ENCODE assay signal across 8 cellular contexts in the genomic region with DNA sequence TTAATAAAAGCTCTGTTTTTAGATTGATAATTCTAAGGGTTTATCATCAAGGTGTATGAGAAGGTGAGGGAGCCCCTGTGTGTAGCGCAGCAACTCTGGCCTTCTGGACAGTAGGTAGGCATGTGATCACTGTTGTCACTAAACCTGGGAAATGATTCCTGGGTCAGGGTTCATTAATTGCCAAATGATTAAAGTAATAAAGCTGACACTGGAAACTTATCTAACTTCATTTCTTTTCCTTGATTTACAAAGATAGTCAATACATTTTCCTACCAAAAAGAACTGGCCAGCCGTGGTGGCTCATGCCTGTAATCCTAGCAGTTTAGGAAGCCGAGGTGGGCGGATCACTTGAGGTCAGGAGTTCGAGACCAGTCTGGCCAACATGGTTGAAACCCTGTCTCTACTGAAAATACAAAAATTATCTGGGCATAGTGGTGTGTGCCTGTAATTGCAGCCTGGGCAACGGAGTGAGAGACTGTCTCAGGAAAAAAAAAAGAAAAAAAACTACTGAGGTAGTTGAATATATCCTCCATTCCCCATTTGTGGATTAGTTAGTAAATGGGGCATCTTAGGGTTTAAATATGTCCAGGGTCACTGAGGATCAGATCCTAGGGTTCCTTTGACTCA. TPM values are rescaled to one million over a fixed set of nuclear protein-coding genes. Genes with fewer than 3 reads are reported as not detected.
A peak's percentile ranks its signal among the peaks of the same experiment; 100 is the strongest.
DNase-seq lines count a peak whose midpoint lies in the region; ATAC-seq and TF ChIP-seq lines count a peak whose summit lies in the region.

No MANE protein-coding gene starts in this region.

- intact Hi-C loops in head of caudate nucleus (cut with DNase I): no loop called here

- 0 out of 2 replicates have a peak, but pooled peaks cover 3% of the 10 kb centered on the region for H3K36me3 ChIP-seq in KMS-11 (ENCODE audit: insufficient read depth)

- H3K27me3 Mint-ChIP-seq in naive thymus-derived CD8-positive, alpha-beta T cell: no peaks in the 10 kb centered on the region

- peak overlapping the region in 7 of 10 donors; percentile 27 to 76 (median 69) for H3K27ac Mint-ChIP-seq in naive thymus-derived CD8-positive, alpha-beta T cell

- H3K4me3 ChIP-seq in KMS-11 (IDR thresholded peaks at IDR 0.05; ENCODE audit: insufficient read depth, low read depth, low read length) (no peak overlapping the region), astrocyte of the spinal cord (ENCODE audit: low read depth, low read length) (no peak overlapping the region)

- no peak for ATAC-seq in naive thymus-derived CD8-positive, alpha-beta T cell
- ATAC-seq in HG03469 (IDR thresholded peaks at IDR 0.05; ENCODE audit: unreplicated experiment): no peak

- peaks cover 0 to 10% (median 2%) of the 10 kb centered on the region in 3 donors for H3K36me3 Mint-ChIP-seq in naive thymus-derived CD8-positive, alpha-beta T cell

- H3K4me1 Mint-ChIP-seq in naive thymus-derived CD8-positive, alpha-beta T cell: peaks cover 26 to 63% (median 55%) of the 10 kb centered on the region in 4 donors

- H3K4me1 ChIP-seq in KMS-11 (ENCODE audit: low read depth, poor library complexity, severe bottlenecking): peaks cover 35% of the 10 kb centered on the region

- 0 out of 2 replicates have a peak, but pooled peaks have one; percentile 33 for TF ChIP-seq CTCF in KMS-11 (conservative IDR thresholded peaks at IDR 0.05; ENCODE audit: low read depth, low read length)
- TF ChIP-seq CTCF in astrocyte of the spinal cord (IDR thresholded peaks at IDR 0.05; ENCODE audit: low read depth, low read length): peak; percentile 42
- no peak for TF ChIP-seq CTCF in GM13976 (IDR thresholded peaks at IDR 0.05; ENCODE audit: borderline replicate concordance, control extremely low read depth, extremely low read depth, insufficient read depth, missing control alignments)

- no peaks in the 10 kb centered on the region for H3K27me3 ChIP-seq in KMS-11 (ENCODE audit: insufficient read depth, low read depth)

- peak overlapping the region; percentile 29 to 94 (median 61) for H3K4me3 Mint-ChIP-seq in naive thymus-derived CD8-positive, alpha-beta T cell

- POLR2A ChIA-PET in naive thymus-derived CD8-positive, alpha-beta T cell (lab: Charles Lee): interaction anchor here (2.2 kb wide), 1 partner anchor 8 kb away, joined by 9 read pairs; no protein-coding TSS in a partner anchor

- no peaks in the 10 kb centered on the region for H4K20me1 ChIP-seq in KMS-11 (ENCODE audit: insufficient read depth)

- no peaks in the 10 kb centered on the region for H3K9me3 Mint-ChIP-seq in naive thymus-derived CD8-positive, alpha-beta T cell

- peak; percentile 36 for DNase-seq in EL
- no peak for DNase-seq in astrocyte of the spinal cord (ENCODE audit: low read depth, low spot score)
- peak in 1 of 10 donors; percentile 25 for DNase-seq in naive thymus-derived CD8-positive, alpha-beta T cell
- DNase-seq in head of caudate nucleus: no peak
- no peak for DNase-seq in GM13976 (ENCODE audit: low spot score)
- no peak for DNase-seq in NCI-H524 treated with DMSO at 0.1 percent for 48 hours (lab: John Stamatoyannopoulos, UW)

- H3K9ac ChIP-seq in KMS-11: no peak overlapping the region

- no peak overlapping the region for H3K27ac ChIP-seq in KMS-11

- in situ Hi-C loops in astrocyte of the spinal cord (cut with HindIII; ENCODE audit: low sequenced_read_pairs) (no loop called here), GM13976 (cut with MboI; ENCODE audit: low sequenced_read_pairs, unreplicated experiment) (no loop called here)

- peak overlapping the region; percentile 93; the same call in 1 of the 2 replicates for H3K4me2 ChIP-seq in KMS-11

- no peak overlapping the region for H2AFZ ChIP-seq in KMS-11 (ENCODE audit: low read depth)

- H3K79me2 ChIP-seq in KMS-11 (ENCODE audit: insufficient read depth, low read depth): peaks cover 76% of the 10 kb centered on the region

RNA-seq across cellular contexts. Expression of a gene that starts 2.4 kb away (rescaled TPM):
- 100 to 1,000 TPM; 111 to 113 TPM for total RNA-seq in naive thymus-derived CD8-positive, alpha-beta T cell
- 10 to 100 TPM; 20.9 to 34.4 (median 23.0) TPM for polyA plus RNA-seq in naive thymus-derived CD8-positive, alpha-beta T cell

RNA-seq across cellular contexts. Expression of a gene that starts 15.8 kb away (rescaled TPM):
- 10 to 100 TPM; 83.2 to 86.8 TPM for total RNA-seq in naive thymus-derived CD8-positive, alpha-beta T cell
- polyA plus RNA-seq in naive thymus-derived CD8-positive, alpha-beta T cell: 10 to 100 TPM; 27.2 to 42.4 (median 32.9) TPM

RNA-seq across cellular contexts. Expression of a gene that starts 30.9 kb away (rescaled TPM):
- 10 to 100 TPM; 25.5 to 27.5 TPM for total RNA-seq in naive thymus-derived CD8-positive, alpha-beta T cell
- 10 to 100 TPM in 1 of 3 donors, 1 to 10 TPM in 2; 5.5 to 15.7 (median 7.7) TPM for polyA plus RNA-seq in naive thymus-derived CD8-positive, alpha-beta T cell

RNA-seq across cellular contexts. Expression of a gene that starts 42.5 kb away (rescaled TPM):
- 10 to 100 TPM; 76.9 to 80.7 TPM for total RNA-seq in naive thymus-derived CD8-positive, alpha-beta T cell
- 10 to 100 TPM; 26.2 to 32.8 (median 29.8) TPM for polyA plus RNA-seq in naive thymus-derived CD8-positive, alpha-beta T cell
